8 cellular contexts compared by ENCODE assay signal in the genomic region with DNA sequence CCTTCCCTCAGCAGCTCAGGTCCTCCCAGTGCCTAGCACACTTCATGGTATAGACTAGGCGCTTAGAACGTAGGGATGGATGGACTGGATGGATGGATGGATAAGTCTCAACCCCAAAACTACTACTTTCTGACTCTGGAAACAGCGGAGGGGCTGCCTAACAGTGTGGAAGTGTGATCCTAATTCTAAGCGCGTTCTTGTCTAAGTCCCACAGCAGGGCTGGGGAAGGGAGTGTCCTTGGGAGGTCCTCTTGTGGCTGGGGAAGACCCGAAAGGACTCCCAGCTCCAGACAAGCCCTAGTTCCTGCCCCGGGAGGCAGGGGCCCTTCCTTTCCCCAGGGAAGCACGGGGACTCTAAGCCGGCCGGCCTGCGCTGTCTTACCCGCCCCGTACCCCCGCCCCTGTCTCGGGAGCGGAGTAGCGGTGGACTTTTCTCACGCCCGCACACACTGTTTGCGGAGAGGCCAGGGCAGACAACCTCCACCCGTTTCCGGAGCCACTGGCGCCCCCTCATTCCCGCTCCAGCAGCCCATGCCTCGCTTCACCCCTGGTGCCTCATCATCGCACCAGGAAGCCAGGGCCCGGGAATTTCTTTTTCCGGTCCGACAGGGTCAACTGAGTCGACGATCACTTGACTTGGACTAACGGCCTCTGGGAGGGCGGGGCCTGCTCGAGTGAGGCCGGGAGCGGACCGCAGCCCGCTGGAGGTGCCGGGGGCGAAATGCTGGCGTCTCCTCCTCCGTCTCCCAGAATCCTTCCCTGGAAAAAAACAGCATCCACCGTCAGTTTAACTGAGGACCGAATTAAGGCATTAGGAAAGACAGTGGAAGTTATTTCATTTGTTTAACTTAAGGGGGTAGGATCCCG.
DNase-seq lines count a peak whose midpoint lies in the region; ATAC-seq and TF ChIP-seq lines count a peak whose summit lies in the region.

No MANE protein-coding gene starts in this region.

- CTCF ChIA-PET in AG04449 (lab: Yijun Ruan, JAX) = interaction anchor here (0.7 to 2.6 kb wide), 2 partner anchors 15 to 35 kb away, joined by 5 to 7 read pairs; no protein-coding TSS in a partner anchor

- H3K36me3 Mint-ChIP-seq in stimulated activated naive B cell treated with anti-CD40 and anti-IgM and Interleukin-4, amounts not matched to agents 10 μg/mL and 1 μg/mL and 100 μg/mL, for 72 hours = no peaks in the 10 kb centered on the region

- TF ChIP-seq CTCF in AG04449 (IDR thresholded peaks at IDR 0.05; ENCODE audit: insufficient read depth, low read length, missing control alignments) = no peak
- TF ChIP-seq CTCF in esophagus squamous epithelium (IDR thresholded peaks at IDR 0.05) = no peak

- no peaks in the 10 kb centered on the region for H3K27me3 ChIP-seq in esophagus squamous epithelium

- TF ChIP-seq POLR2A in esophagus squamous epithelium (IDR thresholded peaks at IDR 0.05) = no peak

- H3K27me3 Mint-ChIP-seq in stimulated activated naive B cell treated with anti-CD40 and anti-IgM and Interleukin-4, amounts not matched to agents 10 μg/mL and 1 μg/mL and 100 μg/mL, for 72 hours = no peaks in the 10 kb centered on the region

- no peaks in the 10 kb centered on the region for H3K36me3 ChIP-seq in esophagus squamous epithelium

- peak overlapping the region; percentile 94 to 95 for H3K4me3 Mint-ChIP-seq in stimulated activated naive B cell treated with anti-CD40 and anti-IgM and Interleukin-4, amounts not matched to agents 10 μg/mL and 1 μg/mL and 100 μg/mL, for 72 hours

- no peaks in the 10 kb centered on the region for H3K9me3 Mint-ChIP-seq in stimulated activated naive B cell treated with anti-CD40 and anti-IgM and Interleukin-4, amounts not matched to agents 10 μg/mL and 1 μg/mL and 100 μg/mL, for 72 hours

- H3K27ac Mint-ChIP-seq in stimulated activated naive B cell treated with anti-CD40 and anti-IgM and Interleukin-4, amounts not matched to agents 10 μg/mL and 1 μg/mL and 100 μg/mL, for 72 hours = peak overlapping the region; percentile 95

- POLR2A ChIA-PET in AG04449 (lab: Yijun Ruan, JAX) = no interaction called here

- intact Hi-C loops in esophagus squamous epithelium (cut with DNase I) = no loop called here

- peaks cover 8% of the 10 kb centered on the region in 2 donors for H3K4me1 Mint-ChIP-seq in stimulated activated naive B cell treated with anti-CD40 and anti-IgM and Interleukin-4, amounts not matched to agents 10 μg/mL and 1 μg/mL and 100 μg/mL, for 72 hours

- no peak for DNase-seq in AG04449 (ENCODE audit: low read depth, low spot score)
- peak; percentile 22 for DNase-seq in NCI-H2029 (lab: John Stamatoyannopoulos, UW)
- peak; percentile 69 for DNase-seq in activated CD8-positive, alpha-beta memory T cell treated with anti-CD3 and anti-CD28 coated beads, Interleukin-2, amount 50 U/mL, for 48 hours
- DNase-seq in esophagus squamous epithelium (lab: John Stamatoyannopoulos, UW) = peak; percentile 11
- peak; percentile 84 for DNase-seq in mucosa of gallbladder (ENCODE audit: low spot score)
- DNase-seq in stimulated activated naive B cell treated with anti-CD40 and anti-IgM and Interleukin-4, amounts not matched to agents 10 μg/mL and 1 μg/mL and 100 μg/mL, for 72 hours = peak; percentile 61

- H3K4me1 ChIP-seq in esophagus squamous epithelium = peaks cover 0 to 16% (median 0%) of the 10 kb centered on the region in 3 donors

- 5 to 23% methylated on average over 3 to 17 of the region's 45 CpGs for WGBS in esophagus squamous epithelium, 2 donors

- ATAC-seq in GM18517 (IDR thresholded peaks at IDR 0.05; ENCODE audit: unreplicated experiment) = peak; percentile 66
- peak; percentile 82 to 91 for ATAC-seq in stimulated activated naive B cell treated with anti-CD40 and anti-IgM and Interleukin-4, amounts not matched to agents 10 μg/mL and 1 μg/mL and 100 μg/mL, for 72 hours (replicated peaks)
- no peak for ATAC-seq in HG02884 (IDR thresholded peaks at IDR 0.05; ENCODE audit: unreplicated experiment)

- H3K9me3 ChIP-seq in esophagus squamous epithelium = no peaks in the 10 kb centered on the region

- peak overlapping the region; percentile 67 to 83 (median 77) for H3K27ac ChIP-seq in esophagus squamous epithelium

- H3K4me3 ChIP-seq in AG04449 (ENCODE audit: low read depth, low read length) (peak overlapping the region; percentile 29), esophagus squamous epithelium (peak overlapping the region; percentile 28 to 64 (median 50))
